In genomic region chr9:19174127-19174921, GRCh38 we compare ENCODE assay signal across 8 cellular contexts. TPM values are rescaled to one million over a fixed set of nuclear protein-coding genes. Genes with fewer than 3 reads are reported as not detected.
DNase-seq lines count a peak whose midpoint lies in the region; ATAC-seq and TF ChIP-seq lines count a peak whose summit lies in the region.

No MANE protein-coding gene starts in this region.

- H3K9me3 Mint-ChIP-seq in activated CD4-positive, alpha-beta T cell treated with anti-CD3 and anti-CD28 coated beads, Interleukin-2, amount 10 ng/mL, durations not matched to agents 24 days and 14 days: no peaks in the 10 kb centered on the region

- no peaks in the 10 kb centered on the region for H3K36me3 Mint-ChIP-seq in activated CD4-positive, alpha-beta T cell treated with anti-CD3 and anti-CD28 coated beads, Interleukin-2, amount 10 ng/mL, durations not matched to agents 24 days and 14 days (ENCODE audit: low read depth)

- ATAC-seq in GM19324 (IDR thresholded peaks at IDR 0.05; ENCODE audit: low FRiP score, unreplicated experiment) (peak; percentile 84), HG03135 (IDR thresholded peaks at IDR 0.05; ENCODE audit: unreplicated experiment) (peak; percentile 99), upper lobe of left lung (ENCODE audit: low FRiP score in 2 of 2) (peak; percentile 84 to 94)

- TF ChIP-seq CTCF in upper lobe of left lung (IDR thresholded peaks at IDR 0.05): peak; percentile 35 to 64 (median 44)

- H3K4me1 Mint-ChIP-seq in activated CD4-positive, alpha-beta T cell treated with anti-CD3 and anti-CD28 coated beads, Interleukin-2, amount 10 ng/mL, durations not matched to agents 24 days and 14 days: peaks cover 21% of the 10 kb centered on the region

- no peak for TF ChIP-seq POLR2A in upper lobe of left lung (IDR thresholded peaks at IDR 0.05)

- H3K4me3 ChIP-seq in mucosa of stomach (ENCODE audit: low read length): no peak overlapping the region
- no peak overlapping the region for H3K4me3 ChIP-seq in upper lobe of left lung

- no peak overlapping the region for H3K27ac ChIP-seq in upper lobe of left lung

- peak in 1 of 4 donors; percentile 16 for TF ChIP-seq EP300 in upper lobe of left lung (IDR thresholded peaks at IDR 0.05)

- peak overlapping the region; percentile 24 for H3K9ac ChIP-seq in mucosa of stomach (ENCODE audit: low read length)

- 10 to 14% methylated on average over 6 of the region's 6 CpGs for WGBS in upper lobe of left lung, 2 donors

- DNase-seq in D341Med (ENCODE audit: low spot score) (peak; percentile 65), NCI-H2196 (lab: John Stamatoyannopoulos, UW; ENCODE audit: unreplicated experiment) (peak; percentile 45), epidermal melanocyte (ENCODE audit: insufficient read length, low spot score) (peak; percentile 64), upper lobe of left lung (peak in 1 of 2 donors; percentile 80)
- peak; percentile 80 for DNase-seq in activated CD4-positive, alpha-beta T cell treated with anti-CD3 and anti-CD28 coated beads, Interleukin-2, amount 10 ng/mL, durations not matched to agents 24 days and 14 days

- H3K27me3 Mint-ChIP-seq in activated CD4-positive, alpha-beta T cell treated with anti-CD3 and anti-CD28 coated beads, Interleukin-2, amount 10 ng/mL, durations not matched to agents 24 days and 14 days: no peaks in the 10 kb centered on the region

- intact Hi-C loops in activated CD4-positive, alpha-beta T cell treated with anti-CD3 and anti-CD28 coated beads, Interleukin-2, amount 10 ng/mL, durations not matched to agents 24 days and 14 days (cut with micrococcal nuclease): loop anchor here (1.0 to 2.0 kb wide), 6 partner anchors 13 to 282 kb away; partner anchors contain the start of genes HAUS6, PLIN2 and RRAGA

- peak overlapping the region; percentile 22 for H3K4me3 Mint-ChIP-seq in activated CD4-positive, alpha-beta T cell treated with anti-CD3 and anti-CD28 coated beads, Interleukin-2, amount 10 ng/mL, durations not matched to agents 24 days and 14 days

- peak overlapping the region; percentile 34 for H3K27ac Mint-ChIP-seq in activated CD4-positive, alpha-beta T cell treated with anti-CD3 and anti-CD28 coated beads, Interleukin-2, amount 10 ng/mL, durations not matched to agents 24 days and 14 days

- H3K4me1 ChIP-seq in mucosa of stomach (ENCODE audit: control insufficient read depth, insufficient read depth, low read length) (no peaks in the 10 kb centered on the region), upper lobe of left lung (peaks cover 16 to 24% (median 19%) of the 10 kb centered on the region in 4 donors)

- H3K36me3 ChIP-seq in mucosa of stomach (ENCODE audit: control insufficient read depth, insufficient read depth, low read length) (no peaks in the 10 kb centered on the region), upper lobe of left lung (no peaks in the 10 kb centered on the region)

- H3K27me3 ChIP-seq in mucosa of stomach (ENCODE audit: control insufficient read depth, insufficient read depth, low read length) (no peaks in the 10 kb centered on the region), upper lobe of left lung (no peaks in the 10 kb centered on the region)

- H3K9me3 ChIP-seq in mucosa of stomach (ENCODE audit: control insufficient read depth, low read length): no peaks in the 10 kb centered on the region
- no peaks in the 10 kb centered on the region for H3K9me3 ChIP-seq in upper lobe of left lung

RNA-seq across cellular contexts. Expression of gene PLIN2, which starts 47.0 kb away (rescaled TPM):
- total RNA-seq in activated CD4-positive, alpha-beta T cell treated with anti-CD3 and anti-CD28 coated beads, Interleukin-2, amount 10 ng/mL, durations not matched to agents 24 days and 14 days: 56.0 and 59.0 TPM in 2 replicates
- total RNA-seq in upper lobe of left lung: 100 to 1,000 TPM; 156 to 262 (median 218) TPM

RNA-seq across cellular contexts. Expression of gene DENND4C, which starts 56.2 kb away (rescaled TPM):
- total RNA-seq in activated CD4-positive, alpha-beta T cell treated with anti-CD3 and anti-CD28 coated beads, Interleukin-2, amount 10 ng/mL, durations not matched to agents 24 days and 14 days: 13.6 and 16.8 TPM in 2 replicates
- 100 to 1,000 TPM in 4 of 6 donors, 10 to 100 TPM in 2; 66.1 to 181 (median 108) TPM for total RNA-seq in upper lobe of left lung
